In the genomic region with DNA sequence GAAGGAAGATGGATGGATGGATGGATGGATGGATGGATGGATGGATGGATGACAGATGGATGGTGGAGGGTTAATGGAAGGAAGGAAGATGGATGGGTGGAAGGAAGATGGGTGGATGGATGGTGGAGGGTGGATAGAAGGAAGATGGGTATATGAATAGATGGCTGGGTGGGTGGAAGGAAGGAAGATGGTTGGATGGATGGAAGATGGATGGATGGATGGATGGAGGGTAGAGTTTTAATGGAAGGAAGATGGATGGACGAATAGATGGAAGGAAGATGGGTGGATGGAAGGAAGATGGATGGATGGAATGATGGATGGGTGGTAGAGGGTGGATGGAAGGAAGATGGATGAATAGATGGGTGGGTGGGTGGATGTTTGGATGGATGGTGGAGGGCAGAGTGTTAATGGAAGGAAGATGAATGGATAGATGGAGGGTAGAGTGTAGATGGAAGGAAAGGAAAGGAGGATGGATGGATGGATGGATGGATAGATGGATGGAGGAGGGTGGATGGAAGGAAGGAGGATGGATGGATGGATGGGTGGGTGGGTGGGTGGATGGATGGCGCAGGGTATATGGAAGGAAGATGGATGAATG, we compare ENCODE assay signal across 34 cellular contexts. TPM values are rescaled to one million over a fixed set of nuclear protein-coding genes. Genes with fewer than 3 reads are reported as not detected.
"Had no signal": no experiment of that assay in that cellular context is flagged by ENCODE, and none has a peak within 500 bp of the region (broad histone marks: within the 10 kb centered on the region; RNA-seq: fewer than 3 reads in every experiment).

No MANE protein-coding gene starts in this region.

- H3K4me1 ChIP-seq: ascending aorta, breast epithelium, colonic mucosa, foreskin keratinocyte had no signal

- DNase-seq: activated CD4-positive, alpha-beta memory T cell treated with anti-CD3 and anti-CD28 coated beads for 36 hours; activated CD4-positive, alpha-beta T cell treated with anti-CD3 and anti-CD28 coated beads for 36 hours; activated CD4-positive, alpha-beta T cell treated with anti-CD3 and anti-CD28 coated beads, Interleukin-2, amount 10 ng/mL, durations not matched to agents 24 days and 14 days; activated CD4-positive, CD25-positive, alpha-beta regulatory T cell; activated CD4-positive, CD25-positive, alpha-beta regulatory T cell treated with anti-CD3 and anti-CD28 coated beads, Interleukin-2, amount 50 U/mL, for 72 hours; activated CD8-positive, alpha-beta memory T cell treated with anti-CD3 and anti-CD28 coated beads, Interleukin-2, amount 10 ng/mL, durations not matched to agents 7 days and 5 days; activated CD8-positive, alpha-beta memory T cell treated with anti-CD3 and anti-CD28 coated beads, Interleukin-2, amount 50 U/mL, for 4 hours; activated CD8-positive, alpha-beta T cell treated with anti-CD3 and anti-CD28 coated beads, Interleukin-2, amount 10 ng/mL, durations not matched to agents 7 days and 5 days; activated effector memory CD4-positive, alpha-beta T cell treated with anti-CD3 and anti-CD28 coated beads, Interleukin-2, amount 50 U/mL, for 16 hours; activated naive CD4-positive, alpha-beta T cell treated with anti-CD3 and anti-CD28 coated beads, Interleukin-2, amount 10 ng/mL, durations not matched to agents 7 days and 5 days; activated T-cell treated with anti-CD3 and anti-CD28 coated beads, Interleukin-2, amount 50 U/mL, for 1 hour; activated T-cell treated with anti-CD3 and anti-CD28 coated beads, Interleukin-2, amount 50 U/mL, for 48 hours; central memory CD4-positive, alpha-beta T cell; cerebellar nuclear complex; colonic mucosa; dorsolateral prefrontal cortex; effector memory CD4-positive, alpha-beta T cell; endodermal cell; erythroblast; foreskin keratinocyte; glutamatergic neuron; T-helper 2 cell had no signal

- H3K9me3 Mint-ChIP-seq: activated CD4-positive, alpha-beta memory T cell treated with anti-CD3 and anti-CD28 coated beads for 36 hours; activated T-helper 1 cell treated with anti-CD3 and anti-CD28 coated beads, Interleukin-12 subunit alpha, Interleukin-12 subunit beta, Interleukin-2, Interleukin-4 antibody, amounts not matched to agents 30 ng/mL and 10 ng/mL and 1 ng/mL, durations not matched to agents 14 hours and 24 hours and 36 hours; dendritic cell treated with granulocyte-macrophage colony-stimulating factor and Interleukin-4, amounts not matched to agents 40 ng/mL and 50 ng/mL, for 4 days; endodermal cell had no signal

- H3K4me1 Mint-ChIP-seq: activated CD4-positive, alpha-beta T cell treated with anti-CD3 and anti-CD28 coated beads for 36 hours; activated CD4-positive, alpha-beta T cell treated with anti-CD3 and anti-CD28 coated beads, Interleukin-2, amount 10 ng/mL, durations not matched to agents 24 days and 14 days; activated CD8-positive, alpha-beta memory T cell treated with anti-CD3 and anti-CD28 coated beads, Interleukin-2, amount 10 ng/mL, durations not matched to agents 7 days and 5 days; activated naive CD4-positive, alpha-beta T cell treated with anti-CD3 and anti-CD28 coated beads, Interleukin-2, amount 10 ng/mL, durations not matched to agents 7 days and 5 days had no signal

- H3K27me3 Mint-ChIP-seq: activated CD4-positive, alpha-beta memory T cell treated with anti-CD3 and anti-CD28 coated beads for 36 hours; activated CD4-positive, alpha-beta T cell treated with anti-CD3 and anti-CD28 coated beads for 36 hours; activated CD4-positive, alpha-beta T cell treated with anti-CD3 and anti-CD28 coated beads, Interleukin-2, amount 10 ng/mL, durations not matched to agents 24 days and 14 days; activated CD8-positive, alpha-beta memory T cell treated with anti-CD3 and anti-CD28 coated beads, Interleukin-2, amount 10 ng/mL, durations not matched to agents 7 days and 5 days; activated naive CD4-positive, alpha-beta T cell treated with anti-CD3 and anti-CD28 coated beads, Interleukin-2, amount 10 ng/mL, durations not matched to agents 7 days and 5 days; activated naive CD8-positive, alpha-beta T cell; dendritic cell treated with granulocyte-macrophage colony-stimulating factor and Interleukin-4, amounts not matched to agents 40 ng/mL and 50 ng/mL, for 4 days had no signal

- H3K4me3 Mint-ChIP-seq: activated CD4-positive, alpha-beta memory T cell treated with anti-CD3 and anti-CD28 coated beads for 36 hours; activated CD4-positive, alpha-beta T cell treated with anti-CD3 and anti-CD28 coated beads for 36 hours; activated CD4-positive, alpha-beta T cell treated with anti-CD3 and anti-CD28 coated beads, Interleukin-2, amount 10 ng/mL, durations not matched to agents 24 days and 14 days; activated CD8-positive, alpha-beta memory T cell treated with anti-CD3 and anti-CD28 coated beads, Interleukin-2, amount 10 ng/mL, durations not matched to agents 7 days and 5 days; activated CD8-positive, alpha-beta T cell treated with anti-CD3 and anti-CD28 coated beads, Interleukin-2, amount 10 ng/mL, durations not matched to agents 7 days and 5 days; activated naive CD4-positive, alpha-beta T cell treated with anti-CD3 and anti-CD28 coated beads, Interleukin-2, amount 10 ng/mL, durations not matched to agents 7 days and 5 days; activated naive CD8-positive, alpha-beta T cell; activated T-helper 1 cell treated with anti-CD3 and anti-CD28 coated beads, Interleukin-12 subunit alpha, Interleukin-12 subunit beta, Interleukin-2, Interleukin-4 antibody, amounts not matched to agents 30 ng/mL and 10 ng/mL and 1 ng/mL, durations not matched to agents 14 hours and 24 hours and 36 hours; brain; dendritic cell treated with granulocyte-macrophage colony-stimulating factor and Interleukin-4, amounts not matched to agents 40 ng/mL and 50 ng/mL, for 4 days; endodermal cell had no signal

- ATAC-seq: activated CD4-positive, alpha-beta T cell treated with anti-CD3 and anti-CD28 coated beads for 36 hours; activated CD8-positive, alpha-beta memory T cell treated with anti-CD3 and anti-CD28 coated beads, Interleukin-2, amount 10 ng/mL, durations not matched to agents 7 days and 5 days; activated CD8-positive, alpha-beta T cell treated with anti-CD3 and anti-CD28 coated beads, Interleukin-2, amount 10 ng/mL, durations not matched to agents 7 days and 5 days; foreskin keratinocyte; gastrocnemius medialis had no signal

- H3K27ac ChIP-seq: ascending aorta, breast epithelium, cardiac muscle cell, colonic mucosa, dorsolateral prefrontal cortex, esophagus muscularis mucosa, foreskin keratinocyte, gastrocnemius medialis had no signal

- H3K27ac Mint-ChIP-seq: activated CD4-positive, alpha-beta memory T cell treated with anti-CD3 and anti-CD28 coated beads for 36 hours; activated CD4-positive, alpha-beta T cell treated with anti-CD3 and anti-CD28 coated beads for 36 hours; activated CD4-positive, alpha-beta T cell treated with anti-CD3 and anti-CD28 coated beads, Interleukin-2, amount 10 ng/mL, durations not matched to agents 24 days and 14 days; activated CD8-positive, alpha-beta memory T cell treated with anti-CD3 and anti-CD28 coated beads, Interleukin-2, amount 10 ng/mL, durations not matched to agents 7 days and 5 days; activated CD8-positive, alpha-beta T cell treated with anti-CD3 and anti-CD28 coated beads, Interleukin-2, amount 10 ng/mL, durations not matched to agents 7 days and 5 days; activated naive CD4-positive, alpha-beta T cell treated with anti-CD3 and anti-CD28 coated beads, Interleukin-2, amount 10 ng/mL, durations not matched to agents 7 days and 5 days; activated naive CD8-positive, alpha-beta T cell; activated T-helper 1 cell treated with anti-CD3 and anti-CD28 coated beads, Interleukin-12 subunit alpha, Interleukin-12 subunit beta, Interleukin-2, Interleukin-4 antibody, amounts not matched to agents 30 ng/mL and 10 ng/mL and 1 ng/mL, durations not matched to agents 14 hours and 24 hours and 36 hours; activated T-helper 2 cell treated with anti-CD3 and anti-CD28 coated beads, Interferon-gamma antibody, Interleukin-2, Interleukin-4, amounts not matched to agents 10 μg/mL and 5 μg/mL and 100 μg/mL, durations not matched to agents 14 hours and 24 hours and 36 hours; brain; dendritic cell treated with granulocyte-macrophage colony-stimulating factor and Interleukin-4, amounts not matched to agents 40 ng/mL and 50 ng/mL, for 4 days; endodermal cell had no signal

- H3K27me3 ChIP-seq: ascending aorta, breast epithelium, cardiac muscle cell, colonic mucosa, dorsolateral prefrontal cortex, esophagus muscularis mucosa, foreskin keratinocyte, gastrocnemius medialis had no signal

- H3K9me3 ChIP-seq: ascending aorta, breast epithelium, colonic mucosa, esophagus muscularis mucosa, gastrocnemius medialis had no signal

- H3K4me3 ChIP-seq: ascending aorta, breast epithelium, cardiac muscle cell, colonic mucosa, dorsolateral prefrontal cortex, esophagus muscularis mucosa, gastrocnemius medialis had no signal

RNA-seq across cellular contexts. Expression of a gene that starts 47.1 kb away (rescaled TPM):
- total RNA-seq: activated CD4-positive, alpha-beta memory T cell treated with anti-CD3 and anti-CD28 coated beads for 36 hours; activated CD4-positive, alpha-beta T cell treated with anti-CD3 and anti-CD28 coated beads for 36 hours; activated CD4-positive, alpha-beta T cell treated with anti-CD3 and anti-CD28 coated beads, Interleukin-2, amount 10 ng/mL, durations not matched to agents 24 days and 14 days; activated CD8-positive, alpha-beta memory T cell treated with anti-CD3 and anti-CD28 coated beads for 36 hours; activated CD8-positive, alpha-beta memory T cell treated with anti-CD3 and anti-CD28 coated beads, Interleukin-2, amount 10 ng/mL, durations not matched to agents 7 days and 5 days; activated CD8-positive, alpha-beta T cell treated with anti-CD3 and anti-CD28 coated beads, Interleukin-2, amount 10 ng/mL, durations not matched to agents 7 days and 5 days; activated T-helper 1 cell treated with anti-CD3 and anti-CD28 coated beads, Interleukin-12 subunit alpha, Interleukin-12 subunit beta, Interleukin-2, Interleukin-4 antibody, amounts not matched to agents 30 ng/mL and 10 ng/mL and 1 ng/mL, durations not matched to agents 14 hours and 24 hours and 36 hours; activated T-helper 2 cell treated with anti-CD3 and anti-CD28 coated beads, Interferon-gamma antibody, Interleukin-2, Interleukin-4, amounts not matched to agents 10 μg/mL and 5 μg/mL and 100 μg/mL, durations not matched to agents 14 hours and 24 hours and 36 hours; ascending aorta; esophagus muscularis mucosa; foreskin keratinocyte; gastrocnemius medialis; T-helper 1 cell treated with Interleukin-12 subunit alpha and Interleukin-12 subunit beta and Interleukin-4 antibody, amounts not matched to agents 30 ng/mL and 1 ng/mL, for 36 hours had no signal
- polyA plus RNA-seq: foreskin keratinocyte had no signal
